In the genomic region with DNA sequence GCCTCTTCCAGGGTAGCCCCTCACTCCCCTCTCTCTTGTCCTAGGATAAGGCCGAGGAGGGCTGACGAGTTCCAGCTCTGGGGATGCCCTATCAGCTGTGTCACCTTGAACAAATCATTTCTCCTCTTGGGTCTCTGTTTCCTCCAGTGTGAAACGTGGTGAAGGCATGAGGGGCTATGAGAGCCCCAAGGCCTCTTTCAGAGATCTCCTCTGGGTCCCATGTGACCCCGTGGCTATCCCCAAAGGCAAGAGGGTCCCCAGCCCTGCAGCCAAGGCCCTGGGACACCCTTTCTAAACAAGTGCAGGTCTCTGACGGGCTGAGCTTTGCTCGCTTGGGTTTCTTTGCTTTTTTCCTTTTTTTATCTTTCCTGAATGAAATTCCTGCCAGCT, we compare ENCODE assay signal across 8 cellular contexts. TPM values are rescaled to one million over a fixed set of nuclear protein-coding genes. Genes with fewer than 3 reads are reported as not detected.
DNase-seq lines count a peak whose midpoint lies in the region; ATAC-seq and TF ChIP-seq lines count a peak whose summit lies in the region.

No MANE protein-coding gene starts in this region.

- intact Hi-C loops in left lung (cut with DNase I), result no loop called here
- intact Hi-C loops in testis (cut with DNase I; ENCODE audit: low total_unique reads), result loop anchor here (10.0 kb wide), 1 partner anchor 504 kb away; no protein-coding TSS in a partner anchor

- TF ChIP-seq POLR2A in testis (IDR thresholded peaks at IDR 0.05), result no peak

- H3K4me1 ChIP-seq in adipocyte (ENCODE audit: control insufficient read depth, insufficient read depth, low read length) (peaks cover 28% of the 10 kb centered on the region), left lung (peaks cover 8 to 16% of the 10 kb centered on the region in 2 donors), testis (peaks cover 11% of the 10 kb centered on the region)

- peak overlapping the region; percentile 74 to 88 for H3K4me3 Mint-ChIP-seq in activated T-cell treated with anti-CD3 and anti-CD28 coated beads, Interleukin-2, amount 50 U/mL, for 72 hours

- H3K27ac ChIP-seq in left lung (no peak overlapping the region), testis (peak overlapping the region in 1 of 2 donors; percentile 72)

- no peak for DNase-seq in activated T-cell treated with anti-CD3 and anti-CD28 coated beads, Interleukin-2, amount 50 U/mL, for 72 hours
- DNase-seq in activated T-cell treated with anti-CD3 and anti-CD28 coated beads for 4 hours (no peak), adipocyte (ENCODE audit: low read depth) (no peak), left lung (no peak), testis (no peak), dedifferentiated amniotic fluid mesenchymal stem cell (ENCODE audit: extremely low spot score) (no peak), HPDE6-E6E7 (ENCODE audit: extremely low spot score) (no peak)
- no peak for DNase-seq in stimulated activated CD4-positive, alpha-beta T cell treated with anti-CD3 and anti-CD28 coated beads, Interleukin-4, amount 100 ng/mL, for 24 hours

- peaks cover 16% of the 10 kb centered on the region for H3K4me1 Mint-ChIP-seq in activated T-cell treated with anti-CD3 and anti-CD28 coated beads, Interleukin-2, amount 50 U/mL, for 72 hours (ENCODE audit: low read depth)

- H3K9me3 Mint-ChIP-seq in activated T-cell treated with anti-CD3 and anti-CD28 coated beads, Interleukin-2, amount 50 U/mL, for 72 hours, result no peaks in the 10 kb centered on the region

- no peaks in the 10 kb centered on the region for H3K36me3 ChIP-seq in adipocyte (ENCODE audit: control insufficient read depth, insufficient read depth, low read length, severe bottlenecking)
- H3K36me3 ChIP-seq in left lung, result no peaks in the 10 kb centered on the region
- H3K36me3 ChIP-seq in testis (ENCODE audit: low read depth, missing control alignments), result no peaks in the 10 kb centered on the region

- H3K27me3 Mint-ChIP-seq in activated T-cell treated with anti-CD3 and anti-CD28 coated beads, Interleukin-2, amount 50 U/mL, for 72 hours (ENCODE audit: low read depth), result peaks cover 66% of the 10 kb centered on the region

- peak overlapping the region; percentile 72 for H3K9ac ChIP-seq in adipocyte (ENCODE audit: low read length)

- ATAC-seq in activated T-cell treated with anti-CD3 and anti-CD28 coated beads, Interleukin-2, amount 50 U/mL, for 72 hours (replicated peaks in 1 of 2), result peak; percentile 2 to 6
- no peak for ATAC-seq in left lung

- no peak for TF ChIP-seq CTCF in left lung (IDR thresholded peaks at IDR 0.05)
- no peak for TF ChIP-seq CTCF in testis (IDR thresholded peaks at IDR 0.05)

- H3K9me3 ChIP-seq in adipocyte (ENCODE audit: control insufficient read depth, low read length) (no peaks in the 10 kb centered on the region), left lung (no peaks in the 10 kb centered on the region), testis (no peaks in the 10 kb centered on the region)

- H3K4me3 ChIP-seq in adipocyte (ENCODE audit: low read length) (peak overlapping the region; percentile 76), left lung (peak overlapping the region; percentile 17 to 19), testis (peak overlapping the region; percentile 45 to 57)

- no peak overlapping the region for H3K27ac Mint-ChIP-seq in activated T-cell treated with anti-CD3 and anti-CD28 coated beads, Interleukin-2, amount 50 U/mL, for 72 hours

- H3K36me3 Mint-ChIP-seq in activated T-cell treated with anti-CD3 and anti-CD28 coated beads, Interleukin-2, amount 50 U/mL, for 72 hours (ENCODE audit: insufficient read depth in 2 of 2), result no peaks in the 10 kb centered on the region

- WGBS in testis, 2 donors, result 0 to 2% methylated on average over 6 of the region's 6 CpGs

- H3K27me3 ChIP-seq in adipocyte (replicated peaks; ENCODE audit: control insufficient read depth, insufficient read depth, low read length), result no peaks in the 10 kb centered on the region
- peaks cover 8 to 43% of the 10 kb centered on the region in 2 donors for H3K27me3 ChIP-seq in left lung
- no peaks in the 10 kb centered on the region for H3K27me3 ChIP-seq in testis

RNA-seq across cellular contexts. Expression of a gene that starts 25.5 kb away (rescaled TPM):
- 10 to 100 TPM; 54.4 to 55.5 TPM for total RNA-seq in activated T-cell treated with anti-CD3 and anti-CD28 coated beads, Interleukin-2, amount 50 U/mL, for 72 hours
- total RNA-seq in left lung (10 to 100 TPM; 68.0 to 73.8 TPM), testis (100 to 1,000 TPM in 1 of 2 donors, 10 to 100 TPM in 1; 77.1 to 104 TPM)
- 71.6 TPM for polyA plus RNA-seq in testis (ENCODE audit: insufficient read depth, low read depth, low replicate concordance)

Comparison
In these comparisons a context has a peak if more than half of its experiments do, and no peak if none do; other contexts are left out.
1. H3K4me3 ChIP-seq: peak in every context shown above with its lines; median percentile 76 in adipocyte; 51 in testis; 18 in left lung.